In genomic region chr20:13524339-13524738, GRCh38 we compare ENCODE assay signal across 25 cellular contexts.
"Had no signal": no experiment of that assay in that cellular context is flagged by ENCODE, and none has a peak within 500 bp of the region (broad histone marks: within the 10 kb centered on the region; RNA-seq: fewer than 3 reads in every experiment).

No MANE protein-coding gene starts in this region.

- H3K4me1 ChIP-seq: adrenal gland, Peyer's patch had no signal

- H3K9ac ChIP-seq: KMS-11 had no signal

- H3K27me3 ChIP-seq: adrenal gland, MG63, Peyer's patch, SJSA1 had no signal

- DNase-seq: activated CD4-positive, alpha-beta T cell treated with anti-CD3 and anti-CD28 coated beads for 4 hours; activated CD8-positive, alpha-beta memory T cell treated with anti-CD3 and anti-CD28 coated beads, Interleukin-2, amount 50 U/mL, for 4 hours; activated CD8-positive, alpha-beta T cell treated with anti-CD3 and anti-CD28 coated beads for 36 hours; activated gamma-delta T cell treated with Interleukin-2 at 50 U/mL for 16 hours; activated naive CD4-positive, alpha-beta T cell treated with anti-CD3 and anti-CD28 coated beads, Interleukin-2, amount 50 U/mL, for 16 hours; activated naive CD8-positive, alpha-beta T cell treated with anti-CD3 and anti-CD28 coated beads, Interleukin-2, amount 10 ng/mL, durations not matched to agents 7 days and 5 days; activated T-cell treated with anti-CD3 and anti-CD28 coated beads, Interleukin-2, amount 50 U/mL, for 72 hours; adrenal gland; anterior cingulate cortex; MG63; NCI-H1105; NCI-H1436; NCI-H1694 treated with DMSO at 0.1 percent for 48 hours; NCI-H2029 treated with DMSO at 0.1 percent for 48 hours; NCI-H345; NCI-H510A; NCI-H69; NK-92 treated with Interleukin-12 subunit alpha and Interleukin-12 subunit beta, amount 100 ng/mL, for 24 hours; OCI-M1; Peyer's patch; SHP77 had no signal

- H3K4me2 ChIP-seq: KMS-11 had no signal

- ATAC-seq: activated CD4-positive, CD25-positive, alpha-beta regulatory T cell treated with anti-CD3 and anti-CD28 coated beads, Interleukin-2, amount 50 U/mL, for 24 hours; activated CD8-positive, alpha-beta T cell treated with anti-CD3 and anti-CD28 coated beads for 36 hours; activated T-cell treated with anti-CD3 and anti-CD28 coated beads, Interleukin-2, amount 50 U/mL, for 72 hours had no signal

- H3K4me3 ChIP-seq: adrenal gland, MG63, Peyer's patch, SJSA1 had no signal

- H3K27ac ChIP-seq: adrenal gland, KMS-11, Peyer's patch, RWPE1, SJSA1 had no signal

- H3K9me3 ChIP-seq: adrenal gland, MG63, Peyer's patch, SJSA1 had no signal

- H3K36me3 ChIP-seq: adrenal gland had no signal
